Comparison of ENCODE assay signal across 11 cellular contexts in genomic region chr17:30812218-30813177, GRCh38. TPM values are rescaled to one million over a fixed set of nuclear protein-coding genes. Genes with fewer than 3 reads are reported as not detected.
DNase-seq lines count a peak whose midpoint lies in the region; ATAC-seq, FAIRE-seq and TF ChIP-seq lines count a peak whose summit lies in the region.
"Had no signal": no experiment of that assay in that cellular context is flagged by ENCODE, and none has a peak within 500 bp of the region (broad histone marks: within the 10 kb centered on the region; RNA-seq: fewer than 3 reads in every experiment).

No MANE protein-coding gene starts in this region.

- no peaks in the 10 kb centered on the region for H4K20me1 ChIP-seq in OCI-LY1 (ENCODE audit: insufficient read depth, low read length)
- H4K20me1 ChIP-seq in K562 (replicated peaks; ENCODE audit: control insufficient read depth, insufficient read depth, low read length): no peaks in the 10 kb centered on the region; the same call in 1 of the 2 replicates

- H3K27ac ChIP-seq in OCI-LY1 (ENCODE audit: low read depth, low read length, poor library complexity, severe bottlenecking) (peak overlapping the region; percentile 77), K562 (ENCODE audit: extremely low read depth, low read depth, low read length) (no peak overlapping the region)

- DNase-seq in ELR (ENCODE audit: low read depth) (peak; percentile 50), K562 (ENCODE audit: extremely low read depth in 1 of 4, low spot score in 3 of 4) (no peak), GM20000 (ENCODE audit: low spot score) (no peak), T-helper 9 cell (no peak), SW 1271 (lab: John Stamatoyannopoulos, UW) (no peak)
- no peak for DNase-seq in natural killer cell treated with Interleukin-12 subunit alpha and Interleukin-12 subunit beta and Interleukin-15 and Interleukin-18, amount 100 ng/mL, for 72 hours (ENCODE audit: low spot score)
- no peak for DNase-seq in activated CD4-positive, CD25-positive, alpha-beta regulatory T cell (lab: John Stamatoyannopoulos, UW)
- DNase-seq: SIG-M5 had no signal

- ATAC-seq in K562: no peak
- ATAC-seq in natural killer cell treated with Interleukin-12 subunit alpha and Interleukin-12 subunit beta and Interleukin-15 and Interleukin-18, amount 100 ng/mL, for 72 hours: no peak

- CTCF ChIA-PET in K562 (lab: Yijun Ruan, JAX; ENCODE audit: low intra/inter-chr PET ratio): no interaction called here

- TF ChIP-seq EP300 in K562 (IDR thresholded peaks at IDR 0.05; ENCODE audit: low read length): no peak

- TF ChIP-seq POLR2A in K562 (conservative IDR thresholded peaks at IDR 0.05): no peak

- intact Hi-C loops in K562 (cut with micrococcal nuclease): no loop called here

- no peaks in the 10 kb centered on the region for H3K9me1 ChIP-seq in K562 (ENCODE audit: control insufficient read depth, insufficient read depth, low read length)

- no peaks in the 10 kb centered on the region for H3K9me3 Mint-ChIP-seq in natural killer cell treated with Interleukin-12 subunit alpha and Interleukin-12 subunit beta and Interleukin-15 and Interleukin-18, amount 100 ng/mL, for 72 hours

- H3K4me2 ChIP-seq in OCI-LY1 (ENCODE audit: low read length) (peak overlapping the region; percentile 17; the same call in 1 of the 2 replicates), K562 (ENCODE audit: insufficient read depth, low read length) (no peak overlapping the region)

- no peaks in the 10 kb centered on the region for H3K27me3 ChIP-seq in OCI-LY1 (ENCODE audit: insufficient read depth, low read length)
- H3K27me3 ChIP-seq in K562 (ENCODE audit: control insufficient read depth in 2 of 2, insufficient read depth in 2 of 2, low read length in 2 of 2): no peaks in the 10 kb centered on the region

- BruUV-seq in K562 (replicated peaks; lab: Mats Ljungman, UMichigan): TSS peak; percentile 9

- 74% methylated on average over 5 of the region's 5 CpGs for WGBS in K562 (ENCODE audit: insufficient coverage, low coverage, missing lambda C conversion rate)

- H3K36me3 ChIP-seq in OCI-LY1 (ENCODE audit: insufficient read depth, low read length): peaks cover 24% of the 10 kb centered on the region
- H3K36me3 ChIP-seq in K562 (ENCODE audit: control insufficient read depth, insufficient read depth, low read length): peaks cover 37% of the 10 kb centered on the region

- peak overlapping the region; percentile 18 for H3K4me3 Mint-ChIP-seq in natural killer cell treated with Interleukin-12 subunit alpha and Interleukin-12 subunit beta and Interleukin-15 and Interleukin-18, amount 100 ng/mL, for 72 hours

- peaks cover 14% of the 10 kb centered on the region for H3F3A ChIP-seq in OCI-LY1 (ENCODE audit: insufficient read depth, low read length)

- H3K9me2 ChIP-seq in OCI-LY1 (ENCODE audit: low read depth, low read length): no peaks in the 10 kb centered on the region

- H3K4me3 ChIP-seq in OCI-LY1 (ENCODE audit: low read depth, low read length, poor library complexity, severe bottlenecking) (no peak overlapping the region), K562 (no peak overlapping the region)

- TF ChIP-seq CTCF in OCI-LY1 (IDR thresholded peaks at IDR 0.05; ENCODE audit: low read length) (no peak), K562 (IDR thresholded peaks at IDR 0.05 in 2 of 3, conservative IDR thresholded peaks at IDR 0.05 in 1 of 3; ENCODE audit: insufficient read depth in 2 of 3, low read depth in 1 of 3, low read length in 3 of 3) (no peak), GM20000 (IDR thresholded peaks at IDR 0.05; ENCODE audit: extremely low read depth, missing control alignments) (no peak)

- H3K4me1 Mint-ChIP-seq in natural killer cell treated with Interleukin-12 subunit alpha and Interleukin-12 subunit beta and Interleukin-15 and Interleukin-18, amount 100 ng/mL, for 72 hours (ENCODE audit: low read depth in 2 of 2): peaks cover 38% of the 10 kb centered on the region in 2 donors

- H2AFZ ChIP-seq in OCI-LY1 (ENCODE audit: low read length): no peak overlapping the region
- H2AFZ ChIP-seq in K562 (ENCODE audit: low read depth, low read length): no peak overlapping the region

- H3K9ac ChIP-seq in OCI-LY1 (ENCODE audit: low read length): peak overlapping the region; percentile 5; the same call in 1 of the 2 replicates
- H3K9ac ChIP-seq in K562 (ENCODE audit: insufficient read depth in 1 of 2, low read depth in 2 of 2, low read length in 2 of 2): no peak overlapping the region; a peak in 1 of 4 replicates

- TF ChIP-seq RAD21 in K562 (CRISPR knock-in tag; conservative IDR thresholded peaks at IDR 0.05 in 1 of 2, IDR thresholded peaks at IDR 0.05 in 1 of 2): no peak

- POLR2A ChIA-PET in K562 (lab: Yijun Ruan, JAX): interaction anchor here (0.6 to 0.7 kb wide), 3 partner anchors 10 to 1257 kb away, joined by 3 to 4 read pairs (median 3); no protein-coding TSS in a partner anchor

- H3K4me1 ChIP-seq in OCI-LY1 (ENCODE audit: insufficient read depth, low read length, severe bottlenecking) (peaks cover 59% of the 10 kb centered on the region), K562 (replicated peaks in 1 of 2; ENCODE audit: control insufficient read depth in 2 of 2, insufficient read depth in 2 of 2, low read length in 2 of 2) (no peaks in the 10 kb centered on the region; a peak in 1 of 5 replicates)

- no peak for FAIRE-seq in K562 (lab: Jason Lieb, UNC)
- FAIRE-seq: HTR-8/SVneo had no signal

- H3K27ac Mint-ChIP-seq in natural killer cell treated with Interleukin-12 subunit alpha and Interleukin-12 subunit beta and Interleukin-15 and Interleukin-18, amount 100 ng/mL, for 72 hours: peak overlapping the region; percentile 61 to 81
- H3K27ac Mint-ChIP-seq: progenitor cell of endocrine pancreas had no signal

- H3K36me3 Mint-ChIP-seq in natural killer cell treated with Interleukin-12 subunit alpha and Interleukin-12 subunit beta and Interleukin-15 and Interleukin-18, amount 100 ng/mL, for 72 hours: no peaks in the 10 kb centered on the region

- no peaks in the 10 kb centered on the region for H3K27me3 Mint-ChIP-seq in natural killer cell treated with Interleukin-12 subunit alpha and Interleukin-12 subunit beta and Interleukin-15 and Interleukin-18, amount 100 ng/mL, for 72 hours
- H3K27me3 Mint-ChIP-seq: progenitor cell of endocrine pancreas had no signal

- in situ Hi-C loops in K562 (cut with MboI): no loop called here

- H3K9me3 ChIP-seq in OCI-LY1 (ENCODE audit: low read length): no peaks in the 10 kb centered on the region
- no peaks in the 10 kb centered on the region for H3K9me3 ChIP-seq in K562 (replicated peaks; ENCODE audit: control insufficient read depth, insufficient read depth, low read depth, low read length)

- H3K79me2 ChIP-seq in OCI-LY1 (ENCODE audit: insufficient read depth, low read length): peaks cover 74% of the 10 kb centered on the region
- peaks cover 85% of the 10 kb centered on the region for H3K79me2 ChIP-seq in K562 (ENCODE audit: control insufficient read depth, insufficient read depth, low read length)

RNA-seq across cellular contexts. Expression of gene CRLF3, which starts 12.0 kb away (rescaled TPM):
- total RNA-seq in K562 (2011; cell fraction: chromatin; rRNA removed; ENCODE audit: low replicate concordance): 34.1 and 43.8 TPM in 2 replicates
- total RNA-seq in K562 (2011; cell fraction: nucleolus; rRNA removed): 18.8 and 19.0 TPM in 2 replicates
- 31.9 and 43.9 TPM in 2 replicates for total RNA-seq in K562 (2011; cell fraction: nucleoplasm; rRNA removed)
- total RNA-seq in K562 (2014; rRNA removed) (26.9 and 28.8 TPM in 2 replicates), K562 (2014; rRNA removed; fragmentation: Illumina TruSeq; extraction: Trizol) (45.2 and 47.0 TPM in 2 replicates), K562 (2015; rRNA removed; fragmentation: Illumina TruSeq; extraction: Trizol) (29.3 and 29.8 TPM in 2 replicates), K562 (2021) (31.8 and 33.5 TPM in 2 replicates)
- polyA plus RNA-seq in K562 (2011; rRNA removed) (28.7 and 55.9 TPM in 2 replicates), K562 (2014; fragmentation: Illumina TruSeq; extraction: Trizol) (33.1 and 39.7 TPM in 2 replicates), K562 (2014; fragmentation: Nextera tagmentation; extraction: Ambion mirVana) (10 to 100 TPM; 13.2 to 13.7 TPM), K562 (2014; rRNA removed) (29.2 and 34.2 TPM in 2 replicates)
- polyA plus RNA-seq in K562 (2011; cell fraction: cytosol; rRNA removed): 18.7 and 23.8 TPM in 2 replicates
- 9.4 and 10.4 TPM in 2 replicates for polyA plus RNA-seq in K562 (2011; cell fraction: nucleus; rRNA removed)
- 20.2 and 22.0 TPM in 2 replicates for polyA plus RNA-seq in K562 (2012)
- 40.6 and 62.6 TPM in 2 replicates for polyA minus RNA-seq in K562 (2011; rRNA and poly(A)+ RNA removed)
- 18.3 and 31.2 TPM in 2 replicates for polyA minus RNA-seq in K562 (2011; cell fraction: cytosol; rRNA and poly(A)+ RNA removed)
- polyA minus RNA-seq in K562 (2011; cell fraction: nucleus; rRNA and poly(A)+ RNA removed): 5.9 and 7.4 TPM in 2 replicates
- total RNA-seq in natural killer cell treated with Interleukin-12 subunit alpha and Interleukin-12 subunit beta and Interleukin-15 and Interleukin-18, amount 100 ng/mL, for 72 hours: 10 to 100 TPM; 42.5 to 59.0 TPM

RNA-seq across cellular contexts. Expression of gene ATAD5, which starts 19.3 kb away (rescaled TPM):
- 19.4 and 126 TPM in 2 replicates for total RNA-seq in K562 (2011; cell fraction: chromatin; rRNA removed; ENCODE audit: low replicate concordance)
- 14.5 and 23.6 TPM in 2 replicates for total RNA-seq in K562 (2011; cell fraction: nucleolus; rRNA removed)
- total RNA-seq in K562 (2011; cell fraction: nucleoplasm; rRNA removed): 27.3 and 32.6 TPM in 2 replicates
- total RNA-seq in K562 (2014; rRNA removed) (14.0 and 14.6 TPM in 2 replicates), K562 (2014; rRNA removed; fragmentation: Illumina TruSeq; extraction: Trizol) (19.5 and 23.3 TPM in 2 replicates), K562 (2015; rRNA removed; fragmentation: Illumina TruSeq; extraction: Trizol) (21.5 and 25.3 TPM in 2 replicates), K562 (2021) (23.7 and 23.8 TPM in 2 replicates)
- polyA plus RNA-seq in K562 (2011; rRNA removed) (14.6 and 25.6 TPM in 2 replicates), K562 (2014; fragmentation: Illumina TruSeq; extraction: Trizol) (15.9 and 17.6 TPM in 2 replicates), K562 (2014; fragmentation: Nextera tagmentation; extraction: Ambion mirVana) (1 to 10 TPM; 4.6 to 4.9 TPM), K562 (2014; rRNA removed) (14.4 and 19.7 TPM in 2 replicates)
- polyA plus RNA-seq in K562 (2011; cell fraction: cytosol; rRNA removed): 2.4 and 3.3 TPM in 2 replicates
- 20.3 and 22.2 TPM in 2 replicates for polyA plus RNA-seq in K562 (2011; cell fraction: nucleus; rRNA removed)
- polyA plus RNA-seq in K562 (2012): 7.0 and 15.9 TPM in 2 replicates
- 23.9 and 29.7 TPM in 2 replicates for polyA minus RNA-seq in K562 (2011; rRNA and poly(A)+ RNA removed)
- 11.4 and 15.7 TPM in 2 replicates for polyA minus RNA-seq in K562 (2011; cell fraction: cytosol; rRNA and poly(A)+ RNA removed)
- 35.0 and 45.2 TPM in 2 replicates for polyA minus RNA-seq in K562 (2011; cell fraction: nucleus; rRNA and poly(A)+ RNA removed)
- total RNA-seq in natural killer cell treated with Interleukin-12 subunit alpha and Interleukin-12 subunit beta and Interleukin-15 and Interleukin-18, amount 100 ng/mL, for 72 hours: 10 to 100 TPM; 18.1 to 42.7 TPM
